ENCODE assay signal across 22 cellular contexts in genomic region chr4:16820304-16820703, GRCh38.
DNase-seq lines count a peak whose midpoint lies in the region; ATAC-seq and TF ChIP-seq lines count a peak whose summit lies in the region.
"Had no signal": no experiment of that assay in that cellular context is flagged by ENCODE, and none has a peak within 500 bp of the region (broad histone marks: within the 10 kb centered on the region; RNA-seq: fewer than 3 reads in every experiment).

No MANE protein-coding gene starts in this region.

- WGBS in IMR-90 (ENCODE audit: extremely low coverage in 2 of 2, insufficient read length in 1 of 2), 2 experiments = 100% methylated on average over 1 of the region's 6 CpGs; no CpG with 5 or more reads in 1 of the 2 experiments
- WGBS in endodermal cell (ENCODE audit: insufficient coverage in 1 of 2, insufficient read length in 1 of 2), 2 experiments = 56 to 57% methylated on average over 5 to 6 of the region's 6 CpGs
- 31 to 42% (median 39%) methylated on average over 6 of the region's 6 CpGs for WGBS in spleen, 5 donors

- no peak overlapping the region for H2BK20ac ChIP-seq in IMR-90 (ENCODE audit: low read depth, low read length)

- TF ChIP-seq CTCF in IMR-90 (conservative IDR thresholded peaks at IDR 0.05; ENCODE audit: low read depth, low read length) (no peak), endodermal cell (conservative IDR thresholded peaks at IDR 0.05) (no peak), spleen (IDR thresholded peaks at IDR 0.05 in 8 of 11, conservative IDR thresholded peaks at IDR 0.05 in 3 of 11) (no peak), dorsolateral prefrontal cortex (IDR thresholded peaks at IDR 0.05 in 54 of 56, conservative IDR thresholded peaks at IDR 0.05 in 2 of 56; ENCODE audit: low read depth in 1 of 56, partially characterized antibody in 56 of 56) (no peak)

- H3K14ac ChIP-seq in IMR-90 (replicated peaks; ENCODE audit: low read depth, low read length) = 0 out of 2 replicates have a peak overlapping the region, but pooled peaks have one; percentile 24

- H3K4ac ChIP-seq in IMR-90 (ENCODE audit: low read depth, low read length) = 0 out of 2 replicates have a peak overlapping the region, but pooled peaks have one; percentile 19

- H3K4me3 ChIP-seq in IMR-90 (ENCODE audit: insufficient read depth, low read depth, low read length) (no peak overlapping the region), endodermal cell (ENCODE audit: low read length) (no peak overlapping the region), spleen (no peak overlapping the region), dorsolateral prefrontal cortex (no peak overlapping the region)
- H3K4me3 ChIP-seq: GM23248, mucosa of descending colon, suprapubic skin had no signal

- dilution Hi-C loops in IMR-90 (cut with HindIII; ENCODE audit: low sequenced_read_pairs, unreplicated experiment) = no loop called here

- H3K27ac ChIP-seq in IMR-90 (ENCODE audit: insufficient read depth, low read length) (no peak overlapping the region), endodermal cell (ENCODE audit: low read depth, low read length) (no peak overlapping the region), spleen (peak overlapping the region in 7 of 8 donors; percentile 9 to 65 (median 51)), dorsolateral prefrontal cortex (no peak overlapping the region)
- H3K27ac ChIP-seq: GM23248, neutrophil, suprapubic skin had no signal

- H3K4me2 ChIP-seq in IMR-90 (ENCODE audit: low read depth, low read length) = no peak overlapping the region

- intact Hi-C loops in IMR-90 (cut with micrococcal nuclease) = no loop called here
- intact Hi-C loops in spleen (cut with DNase I; ENCODE audit: low total_unique reads) = no loop called here
- intact Hi-C loops in dorsolateral prefrontal cortex (cut with DNase I) = no loop called here

- H3K27ac Mint-ChIP-seq in endodermal cell = peak overlapping the region; percentile 53

- no peak overlapping the region for H3K56ac ChIP-seq in IMR-90 (ENCODE audit: extremely low read depth, insufficient read depth, low read length)

- POLR2A ChIA-PET in IMR-90 (lab: Charles Lee; ENCODE audit: unreplicated experiment) = no interaction called here

- H3K79me1 ChIP-seq in IMR-90 (ENCODE audit: low read depth in 1 of 2, low read length in 2 of 2) = peaks cover 0 to 3% of the 10 kb centered on the region in 2 experiments; a peak in 2 of 4 replicates

- no peak overlapping the region for H3K9ac ChIP-seq in IMR-90 (ENCODE audit: low read depth, low read length)
- no peak overlapping the region for H3K9ac ChIP-seq in endodermal cell (ENCODE audit: extremely low read depth, low read length, poor library complexity, severe bottlenecking)
- H3K9ac ChIP-seq: GM23248 had no signal

- H2BK5ac ChIP-seq in IMR-90 (ENCODE audit: low read depth, low read length, poor library complexity, severe bottlenecking) = peak overlapping the region; percentile 8

- no peaks in the 10 kb centered on the region for H3K36me3 ChIP-seq in IMR-90 (ENCODE audit: control insufficient read depth, insufficient read depth, low read length)
- H3K36me3 ChIP-seq in endodermal cell (ENCODE audit: control insufficient read depth, insufficient read depth, low read length) = no peaks in the 10 kb centered on the region
- no peaks in the 10 kb centered on the region for H3K36me3 ChIP-seq in spleen
- H3K36me3 ChIP-seq: neutrophil, suprapubic skin had no signal

- no peak for ATAC-seq in IMR-90 (ENCODE audit: low read depth)
- no peak for ATAC-seq in HG02763 (IDR thresholded peaks at IDR 0.05; ENCODE audit: unreplicated experiment)
- ATAC-seq: mucosa of descending colon had no signal

- in situ Hi-C loops in IMR-90 (cut with MboI; ENCODE audit: low sequenced_read_pairs) = no loop called here

- no peaks in the 10 kb centered on the region for H4K20me1 ChIP-seq in IMR-90 (ENCODE audit: insufficient read depth, low read length)

- H3K9me3 Mint-ChIP-seq in endodermal cell = no peaks in the 10 kb centered on the region
- H3K9me3 Mint-ChIP-seq: central memory CD8-positive, alpha-beta T cell had no signal

- no TSS peak for BruUV-seq in IMR-90 (replicated peaks; lab: Mats Ljungman, UMichigan)

- H3K4me1 ChIP-seq in IMR-90 (ENCODE audit: control insufficient read depth, insufficient read depth, low read length) = no peaks in the 10 kb centered on the region
- peaks cover 7% of the 10 kb centered on the region for H3K4me1 ChIP-seq in endodermal cell (ENCODE audit: control insufficient read depth, insufficient read depth, low read length)
- peaks cover 0 to 17% (median 2%) of the 10 kb centered on the region in 6 donors for H3K4me1 ChIP-seq in spleen
- H3K4me1 ChIP-seq: suprapubic skin had no signal

- H3K27me3 Mint-ChIP-seq in endodermal cell (ENCODE audit: insufficient read depth) = no peaks in the 10 kb centered on the region

- no peak overlapping the region for H3K4me3 Mint-ChIP-seq in endodermal cell
- H3K4me3 Mint-ChIP-seq: central memory CD8-positive, alpha-beta T cell had no signal

- H3K27me3 ChIP-seq in IMR-90 (ENCODE audit: control insufficient read depth, insufficient read depth, low read length) = no peaks in the 10 kb centered on the region
- no peaks in the 10 kb centered on the region for H3K27me3 ChIP-seq in endodermal cell (ENCODE audit: control insufficient read depth, insufficient read depth, low read length, poor library complexity, severe bottlenecking)
- H3K27me3 ChIP-seq in spleen (replicated peaks in 1 of 7) = no peaks in the 10 kb centered on the region
- no peaks in the 10 kb centered on the region for H3K27me3 ChIP-seq in dorsolateral prefrontal cortex
- H3K27me3 ChIP-seq: neutrophil, suprapubic skin had no signal

- H3K4me1 Mint-ChIP-seq in endodermal cell = peaks cover 31% of the 10 kb centered on the region
- H3K4me1 Mint-ChIP-seq: central memory CD8-positive, alpha-beta T cell had no signal

- H3K9me1 ChIP-seq in IMR-90 (ENCODE audit: insufficient read depth, low read length) = peaks cover 4% of the 10 kb centered on the region

- peak overlapping the region; percentile 44 for H2AFZ ChIP-seq in IMR-90 (replicated peaks; ENCODE audit: low read length, poor library complexity)
- H2AFZ ChIP-seq: GM23248 had no signal

- CTCF ChIA-PET in IMR-90 (lab: Yijun Ruan, JAX) = interaction anchor here (0.9 kb wide), 1 partner anchor 62 kb away, joined by 3 read pairs; no protein-coding TSS in a partner anchor

- H4K91ac ChIP-seq in IMR-90 (ENCODE audit: insufficient read depth, low read depth, low read length) = no peak overlapping the region

- peak overlapping the region; percentile 5; the same call in 1 of the 2 replicates for H4K5ac ChIP-seq in IMR-90 (ENCODE audit: low read depth, low read length)

- no peaks in the 10 kb centered on the region for H3K9me3 ChIP-seq in IMR-90 (ENCODE audit: control insufficient read depth, insufficient read depth, low read length)
- no peaks in the 10 kb centered on the region for H3K9me3 ChIP-seq in endodermal cell (ENCODE audit: control insufficient read depth, low read length)
- no peaks in the 10 kb centered on the region for H3K9me3 ChIP-seq in spleen
- H3K9me3 ChIP-seq: mucosa of descending colon, neutrophil, suprapubic skin had no signal

- no peak overlapping the region for H2AK9ac ChIP-seq in IMR-90 (replicated peaks; ENCODE audit: low read depth, low read length, poor library complexity)

- DNase-seq in IMR-90 = no peak
- DNase-seq in endodermal cell = no peak
- DNase-seq in iPS-NIHi7 (ENCODE audit: extremely low spot score) = peak; percentile 16
- no peak for DNase-seq in spleen
- no peak for DNase-seq in dorsolateral prefrontal cortex
- DNase-seq in activated effector memory CD4-positive, alpha-beta T cell treated with anti-CD3 and anti-CD28 coated beads, Interleukin-2, amount 50 U/mL, for 16 hours = no peak
- DNase-seq: activated CD4-positive, alpha-beta T cell treated with anti-CD3 and anti-CD28 coated beads, Interleukin-2, amount 50 U/mL, for 1 hour; activated gamma-delta T cell treated with Interleukin-2 at 50 U/mL for 16 hours; AML-193; amniotic stem cell; effector CD8-positive, alpha-beta T cell; GM23248; kidney; mucosa of descending colon; NCI-H1105; NCI-H2107; NCI-H510A treated with DMSO at 0.1 percent for 48 hours; T-helper 1 cell had no signal

- H3K36me3 Mint-ChIP-seq in endodermal cell (ENCODE audit: low read depth) = no peaks in the 10 kb centered on the region

- TF ChIP-seq RAD21 in IMR-90 (IDR thresholded peaks at IDR 0.05; ENCODE audit: low read length) = no peak

- H3K18ac ChIP-seq in IMR-90 (ENCODE audit: low read depth, low read length) = peak overlapping the region; percentile 5; the same call in 1 of the 2 replicates

- no peak for TF ChIP-seq POLR2A in IMR-90 (IDR thresholded peaks at IDR 0.05; ENCODE audit: low read depth, low read length)
- no peak for TF ChIP-seq POLR2A in spleen (IDR thresholded peaks at IDR 0.05)

- H4K8ac ChIP-seq in IMR-90 (ENCODE audit: low read depth in 2 of 2, low read length in 2 of 2) = peak overlapping the region; percentile 9 to 70; a peak in 3 of 4 replicates

- H2BK15ac ChIP-seq in IMR-90 (ENCODE audit: low read depth, low read length) = no peak overlapping the region

- no peak overlapping the region for H2AK5ac ChIP-seq in IMR-90 (ENCODE audit: low read depth, low read length)

- H2BK120ac ChIP-seq in IMR-90 (ENCODE audit: low read depth, low read length) = no peak overlapping the region

- peak overlapping the region; percentile 70 for H3K23ac ChIP-seq in IMR-90 (ENCODE audit: low read depth, low read length)

TF ChIP-seq in IMR-90, 13 proteins besides CTCF, POLR2A, EP300 and RAD21 (continues in another document):
- TF ChIP-seq RFX5 (IDR thresholded peaks at IDR 0.05; ENCODE audit: low read depth, low read length) (no peak), BHLHE40 (IDR thresholded peaks at IDR 0.05; ENCODE audit: low read depth, low read length) (no peak), MAFK (IDR thresholded peaks at IDR 0.05; ENCODE audit: low read depth, low read length) (no peak), USF2 (IDR thresholded peaks at IDR 0.05; ENCODE audit: low read depth, low read length) (no peak), CHD1 (IDR thresholded peaks at IDR 0.05; ENCODE audit: low read depth, low read length) (no peak), CEBPB (IDR thresholded peaks at IDR 0.05; ENCODE audit: low read depth, low read length) (no peak), RCOR1 (IDR thresholded peaks at IDR 0.05; ENCODE audit: insufficient replicate concordance, low read length) (no peak), MAZ (IDR thresholded peaks at IDR 0.05; ENCODE audit: borderline replicate concordance, low read depth, low read length) (no peak), SMC3 (IDR thresholded peaks at IDR 0.05; ENCODE audit: low read depth, low read length) (no peak)

Comparison
In these comparisons a context has a peak if more than half of its experiments do, and no peak if none do; other contexts are left out.
1. H3K27ac ChIP-seq: peak in spleen (7 of 8); none in IMR-90 (single experiment), endodermal cell (single experiment) and dorsolateral prefrontal cortex (0 of 59).